ENCODE assay signal across 20 cellular contexts in the genomic region with DNA sequence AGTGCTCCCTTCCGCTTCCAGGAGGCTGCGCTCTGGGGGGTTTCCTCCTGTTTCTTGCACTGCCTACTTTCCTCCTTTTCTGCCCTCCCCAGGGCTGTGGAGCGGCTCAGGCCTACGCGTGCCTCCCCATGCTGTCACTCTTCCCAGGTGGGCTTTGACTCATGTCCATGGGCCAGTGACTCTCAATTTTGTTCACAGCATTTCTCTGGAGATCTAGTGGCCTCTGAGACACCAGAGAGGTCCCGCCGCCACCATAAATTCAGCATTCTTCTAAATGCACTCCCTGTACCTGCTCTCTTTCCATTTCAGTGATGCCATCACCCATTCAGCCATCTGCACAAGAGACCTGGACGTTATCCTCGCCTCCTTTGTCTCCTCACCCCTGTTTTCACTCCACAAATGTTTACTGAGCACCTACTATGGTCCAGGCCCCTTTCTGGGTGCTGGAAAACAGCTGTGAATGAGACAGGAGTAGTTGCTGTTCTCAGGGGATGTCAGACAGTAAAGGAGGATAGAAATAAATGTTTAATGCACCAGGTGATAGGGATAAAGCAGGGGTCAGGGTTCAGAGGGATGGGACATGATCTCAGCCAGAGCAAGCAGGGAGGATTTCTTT. TPM values are rescaled to one million over a fixed set of nuclear protein-coding genes. Genes with fewer than 3 reads are reported as not detected.
A peak's percentile ranks its signal among the peaks of the same experiment; 100 is the strongest.
DNase-seq lines count a peak whose midpoint lies in the region; ATAC-seq and TF ChIP-seq lines count a peak whose summit lies in the region.
"Had no signal": no experiment of that assay in that cellular context is flagged by ENCODE, and none has a peak within 500 bp of the region (broad histone marks: within the 10 kb centered on the region; RNA-seq: fewer than 3 reads in every experiment).

No MANE protein-coding gene starts in this region.

- H3K4me3 Mint-ChIP-seq in T-helper 2 cell treated with Interferon-gamma antibody and Interleukin-4, amounts not matched to agents 5 μg/mL and 100 μg/mL, for 36 hours = peak overlapping the region; percentile 44
- H3K4me3 Mint-ChIP-seq in glutamatergic neuron (ENCODE audit: unreplicated experiment) = peak overlapping the region; percentile 52

- no peaks in the 10 kb centered on the region for H3K27me3 ChIP-seq in MG63
- H3K27me3 ChIP-seq: sigmoid colon, stomach had no signal

- TF ChIP-seq CTCF in VCaP (conservative IDR thresholded peaks at IDR 0.05) (no peak), glutamatergic neuron (IDR thresholded peaks at IDR 0.05; ENCODE audit: partially characterized antibody, unreplicated experiment) (no peak)

- no peak for ATAC-seq in HG02642 (IDR thresholded peaks at IDR 0.05; ENCODE audit: poor library complexity, unreplicated experiment)

- H3K27me3 Mint-ChIP-seq in T-helper 2 cell treated with Interferon-gamma antibody and Interleukin-4, amounts not matched to agents 5 μg/mL and 100 μg/mL, for 36 hours (ENCODE audit: low read depth) = no peaks in the 10 kb centered on the region
- peaks cover 6% of the 10 kb centered on the region for H3K27me3 Mint-ChIP-seq in glutamatergic neuron (ENCODE audit: unreplicated experiment)

- no peak for DNase-seq in T-helper 2 cell treated with Interferon-gamma antibody and Interleukin-4, amounts not matched to agents 5 μg/mL and 100 μg/mL, for 36 hours (ENCODE audit: low spot score)
- DNase-seq in T-helper 2 cell = no peak
- DNase-seq in glutamatergic neuron = no peak
- peak; percentile 40 for DNase-seq in stimulated activated CD8-positive, alpha-beta memory T cell treated with anti-CD3 and anti-CD28 coated beads, Interleukin-4, amount 100 ng/mL, for 48 hours
- no peak for DNase-seq in stimulated activated CD4-positive, alpha-beta T cell treated with anti-CD3 and anti-CD28 coated beads, Interleukin-4, amount 100 ng/mL, for 24 hours
- DNase-seq in MG63 = no peak
- DNase-seq: 8988T; activated CD8-positive, alpha-beta memory T cell treated with anti-CD3 and anti-CD28 coated beads for 24 hours; hippocampal formation; NCI-H2081; NCI-H748 treated with DMSO at 0.1 percent for 48 hours; stimulated activated CD4-positive, alpha-beta T cell treated with anti-CD3 and anti-CD28 coated beads, Interleukin-4, amount 100 ng/mL, for 4 hours; stomach had no signal

- peaks cover 61% of the 10 kb centered on the region for H3K36me3 ChIP-seq in MG63

- peak overlapping the region; percentile 5; the same call in 1 of the 2 replicates for H3K27ac ChIP-seq in VCaP
- H3K27ac ChIP-seq: sigmoid colon had no signal

- H3K4me3 ChIP-seq in MG63 = no peak overlapping the region
- H3K4me3 ChIP-seq: sigmoid colon, stomach had no signal

- no peaks in the 10 kb centered on the region for H3K9me3 ChIP-seq in MG63
- H3K9me3 ChIP-seq: sigmoid colon, stomach had no signal

- peaks cover 29% of the 10 kb centered on the region for H3K36me3 Mint-ChIP-seq in T-helper 2 cell treated with Interferon-gamma antibody and Interleukin-4, amounts not matched to agents 5 μg/mL and 100 μg/mL, for 36 hours (ENCODE audit: low read depth)
- peaks cover 4% of the 10 kb centered on the region for H3K36me3 Mint-ChIP-seq in glutamatergic neuron (ENCODE audit: unreplicated experiment)

- H3K4me1 Mint-ChIP-seq in T-helper 2 cell treated with Interferon-gamma antibody and Interleukin-4, amounts not matched to agents 5 μg/mL and 100 μg/mL, for 36 hours (ENCODE audit: low read depth) = peaks cover 30% of the 10 kb centered on the region
- peaks cover 4% of the 10 kb centered on the region for H3K4me1 Mint-ChIP-seq in glutamatergic neuron (ENCODE audit: low read depth, unreplicated experiment)

- peak overlapping the region; percentile 62 for H3K27ac Mint-ChIP-seq in T-helper 2 cell treated with Interferon-gamma antibody and Interleukin-4, amounts not matched to agents 5 μg/mL and 100 μg/mL, for 36 hours
- H3K27ac Mint-ChIP-seq in glutamatergic neuron (ENCODE audit: unreplicated experiment) = no peak overlapping the region

- H3K9me3 Mint-ChIP-seq in T-helper 2 cell treated with Interferon-gamma antibody and Interleukin-4, amounts not matched to agents 5 μg/mL and 100 μg/mL, for 36 hours = no peaks in the 10 kb centered on the region
- H3K9me3 Mint-ChIP-seq in glutamatergic neuron (ENCODE audit: unreplicated experiment) = peaks cover 6% of the 10 kb centered on the region

RNA-seq across cellular contexts. Expression of gene AP1M1, which starts 3.2 kb away (rescaled TPM):
- total RNA-seq in glutamatergic neuron (ENCODE audit: unreplicated experiment) = 87.6 TPM
- total RNA-seq in MG63 (2014; rRNA removed; shearing (Covaris generic); ENCODE audit: low replicate concordance) = 85.6 and 135 TPM in 2 replicates

RNA-seq across cellular contexts. Expression of gene FAM32A, which starts 15.7 kb away (rescaled TPM):
- 103 TPM for total RNA-seq in glutamatergic neuron (ENCODE audit: unreplicated experiment)
- 128 and 150 TPM in 2 replicates for total RNA-seq in MG63 (2014; rRNA removed; shearing (Covaris generic); ENCODE audit: low replicate concordance)

RNA-seq across cellular contexts. Expression of gene CIB3, which starts 27.6 kb away (rescaled TPM):
- total RNA-seq in glutamatergic neuron (ENCODE audit: unreplicated experiment) = not detected
- not detected in 2 replicates for total RNA-seq in MG63 (2014; rRNA removed; shearing (Covaris generic); ENCODE audit: low replicate concordance)
- total RNA-seq: dermis microvascular lymphatic vessel endothelial cell, fibroblast of lung, LHCN-M2, RPMI7951, sigmoid colon, stomach had no signal

RNA-seq across cellular contexts. Expression of gene HSH2D, which starts 57.4 kb away (rescaled TPM):
- total RNA-seq in glutamatergic neuron (ENCODE audit: unreplicated experiment) = not detected
- total RNA-seq in MG63 (2014; rRNA removed; shearing (Covaris generic); ENCODE audit: low replicate concordance) = not detected in 2 replicates
- total RNA-seq: dermis microvascular lymphatic vessel endothelial cell, fibroblast of lung, LHCN-M2, RPMI7951 had no signal
